Comparison of ENCODE assay signal across 15 cellular contexts in genomic region chr11:12497431-12497830, GRCh38.
DNase-seq lines count a peak whose midpoint lies in the region; TF ChIP-seq lines count a peak whose summit lies in the region.
"Had no signal": no experiment of that assay in that cellular context is flagged by ENCODE, and none has a peak within 500 bp of the region (broad histone marks: within the 10 kb centered on the region; RNA-seq: fewer than 3 reads in every experiment).

No MANE protein-coding gene starts in this region.

- H3K9me2 ChIP-seq in OCI-LY7 (ENCODE audit: insufficient read depth, low read length) (no peaks in the 10 kb centered on the region), MM.1S (replicated peaks; ENCODE audit: insufficient read depth, low read length) (no peaks in the 10 kb centered on the region)

- BruUV-seq in OCI-LY7 (replicated peaks; lab: Mats Ljungman, UMichigan), result no TSS peak

- H4K20me1 ChIP-seq in OCI-LY7 (ENCODE audit: insufficient read depth, low read length), result no peaks in the 10 kb centered on the region
- H4K20me1 ChIP-seq in MM.1S (ENCODE audit: insufficient read depth, low read length), result no peaks in the 10 kb centered on the region

- DNase-seq in NCI-H748 (lab: John Stamatoyannopoulos, UW; ENCODE audit: unreplicated experiment) (peak; percentile 8), NCI-H748 treated with DMSO at 0.1 percent for 48 hours (lab: John Stamatoyannopoulos, UW) (no peak), NCI-H69 (lab: John Stamatoyannopoulos, UW) (peak; percentile 97), endodermal cell (no peak), ureter (ENCODE audit: low spot score) (peak; percentile 32), OCI-LY7 (ENCODE audit: low spot score) (no peak), MM.1S (no peak)
- DNase-seq in activated naive CD8-positive, alpha-beta T cell treated with anti-CD3 and anti-CD28 coated beads for 36 hours, result no peak
- DNase-seq: CD4-positive, alpha-beta T cell; GOT3; KG1; NCI-H1436; NCI-H2029 treated with DMSO at 0.1 percent for 48 hours; Peyer's patch had no signal

- POLR2A ChIA-PET in OCI-LY7 (lab: Charles Lee), result no interaction called here

- H3K4me3 ChIP-seq in endodermal cell (ENCODE audit: low read length) (no peak overlapping the region), OCI-LY7 (ENCODE audit: low read depth, low read length, poor library complexity, severe bottlenecking) (no peak overlapping the region), MM.1S (ENCODE audit: low read length) (no peak overlapping the region)
- H3K4me3 ChIP-seq: GM12878, Peyer's patch had no signal

- 68 to 84% methylated on average over 3 to 7 of the region's 7 CpGs for WGBS in endodermal cell (ENCODE audit: insufficient coverage in 1 of 2, insufficient read length in 1 of 2), 2 experiments

- no peaks in the 10 kb centered on the region for H3K27me3 ChIP-seq in endodermal cell (ENCODE audit: control insufficient read depth, insufficient read depth, low read length, poor library complexity, severe bottlenecking)
- H3K27me3 ChIP-seq in MM.1S (replicated peaks; ENCODE audit: insufficient read depth, low read length), result no peaks in the 10 kb centered on the region
- H3K27me3 ChIP-seq: Peyer's patch had no signal

- no peaks in the 10 kb centered on the region for H3K79me2 ChIP-seq in OCI-LY7 (ENCODE audit: insufficient read depth, low read depth, low read length)
- no peaks in the 10 kb centered on the region for H3K79me2 ChIP-seq in MM.1S (ENCODE audit: low read length)

- no peaks in the 10 kb centered on the region for H3K27me3 Mint-ChIP-seq in endodermal cell (ENCODE audit: insufficient read depth)
- H3K27me3 Mint-ChIP-seq in activated naive CD8-positive, alpha-beta T cell treated with anti-CD3 and anti-CD28 coated beads for 36 hours, result peaks cover 4% of the 10 kb centered on the region
- H3K27me3 Mint-ChIP-seq: CD4-positive, alpha-beta T cell had no signal

- peaks cover 8% of the 10 kb centered on the region for H3K4me1 Mint-ChIP-seq in endodermal cell
- H3K4me1 Mint-ChIP-seq in activated naive CD8-positive, alpha-beta T cell treated with anti-CD3 and anti-CD28 coated beads for 36 hours, result no peaks in the 10 kb centered on the region

- H2AFZ ChIP-seq in OCI-LY7 (ENCODE audit: low read length), result no peak overlapping the region
- H2AFZ ChIP-seq in MM.1S (ENCODE audit: low read length), result no peak overlapping the region

- H3K4me3 Mint-ChIP-seq in endodermal cell, result no peak overlapping the region
- no peak overlapping the region for H3K4me3 Mint-ChIP-seq in activated naive CD8-positive, alpha-beta T cell treated with anti-CD3 and anti-CD28 coated beads for 36 hours
- H3K4me3 Mint-ChIP-seq: CD4-positive, alpha-beta T cell had no signal

- H3K27ac ChIP-seq in endodermal cell (ENCODE audit: low read depth, low read length), result no peak overlapping the region
- no peak overlapping the region for H3K27ac ChIP-seq in OCI-LY7 (ENCODE audit: low read depth, low read length, poor library complexity, severe bottlenecking)
- H3K27ac ChIP-seq in MM.1S (ENCODE audit: low read length), result no peak overlapping the region
- H3K27ac ChIP-seq: Peyer's patch had no signal

- H3K36me3 ChIP-seq in endodermal cell (ENCODE audit: control insufficient read depth, insufficient read depth, low read length), result peaks cover 14% of the 10 kb centered on the region
- no peaks in the 10 kb centered on the region for H3K36me3 ChIP-seq in OCI-LY7 (ENCODE audit: insufficient read depth, low read length)
- H3K36me3 ChIP-seq in MM.1S (replicated peaks; ENCODE audit: insufficient read depth, low read length), result no peaks in the 10 kb centered on the region

- intact Hi-C loops in OCI-LY7 (cut with micrococcal nuclease; ENCODE audit: unreplicated experiment), result no loop called here

- no peak overlapping the region for H3K9ac ChIP-seq in endodermal cell (ENCODE audit: extremely low read depth, low read length, poor library complexity, severe bottlenecking)
- H3K9ac ChIP-seq in MM.1S (ENCODE audit: low read length), result no peak overlapping the region

- H3K36me3 Mint-ChIP-seq in endodermal cell (ENCODE audit: low read depth), result peaks cover 18% of the 10 kb centered on the region
- H3K36me3 Mint-ChIP-seq in activated naive CD8-positive, alpha-beta T cell treated with anti-CD3 and anti-CD28 coated beads for 36 hours, result no peaks in the 10 kb centered on the region

- H3K9me3 Mint-ChIP-seq in endodermal cell, result no peaks in the 10 kb centered on the region
- no peaks in the 10 kb centered on the region for H3K9me3 Mint-ChIP-seq in activated naive CD8-positive, alpha-beta T cell treated with anti-CD3 and anti-CD28 coated beads for 36 hours
- H3K9me3 Mint-ChIP-seq: CD4-positive, alpha-beta T cell had no signal

- H3K27ac Mint-ChIP-seq in endodermal cell, result no peak overlapping the region
- H3K27ac Mint-ChIP-seq in activated naive CD8-positive, alpha-beta T cell treated with anti-CD3 and anti-CD28 coated beads for 36 hours, result no peak overlapping the region
- H3K27ac Mint-ChIP-seq: CD4-positive, alpha-beta T cell had no signal

- no peaks in the 10 kb centered on the region for H3F3A ChIP-seq in MM.1S (ENCODE audit: insufficient read depth, low read length)

- H3K4me2 ChIP-seq in OCI-LY7 (ENCODE audit: low read length), result no peak overlapping the region
- no peak overlapping the region for H3K4me2 ChIP-seq in MM.1S (ENCODE audit: low read depth, low read length)

- CTCF ChIA-PET in OCI-LY7 (lab: Charles Lee; ENCODE audit: unreplicated experiment), result no interaction called here

- TF ChIP-seq CTCF in endodermal cell (conservative IDR thresholded peaks at IDR 0.05) (peak; percentile 18), OCI-LY7 (conservative IDR thresholded peaks at IDR 0.05; ENCODE audit: low read length) (no peak), MM.1S (IDR thresholded peaks at IDR 0.05; ENCODE audit: low read length) (no peak)

- H3K9me3 ChIP-seq in endodermal cell (ENCODE audit: control insufficient read depth, low read length), result no peaks in the 10 kb centered on the region
- no peaks in the 10 kb centered on the region for H3K9me3 ChIP-seq in OCI-LY7 (ENCODE audit: low read length)
- H3K9me3 ChIP-seq in MM.1S (replicated peaks; ENCODE audit: insufficient read depth, low read length), result no peaks in the 10 kb centered on the region
- H3K9me3 ChIP-seq: Peyer's patch had no signal

- H3K4me1 ChIP-seq in endodermal cell (ENCODE audit: control insufficient read depth, insufficient read depth, low read length) (peaks cover 4% of the 10 kb centered on the region), OCI-LY7 (ENCODE audit: insufficient read depth, low read length, poor library complexity, severe bottlenecking) (no peaks in the 10 kb centered on the region), MM.1S (ENCODE audit: low read length) (no peaks in the 10 kb centered on the region)

Comparison
In these comparisons a context has a peak if more than half of its experiments do, and no peak if none do; other contexts are left out.
1. DNase-seq: peak in NCI-H748 (single experiment), NCI-H69 (single experiment) and ureter (single experiment); none in NCI-H748 treated with DMSO at 0.1 percent for 48 hours (single experiment), endodermal cell (single experiment), OCI-LY7 (single experiment), MM.1S (single experiment) and activated naive CD8-positive, alpha-beta T cell treated with anti-CD3 and anti-CD28 coated beads for 36 hours (single experiment).